Comparison of ENCODE assay signal across 16 cellular contexts in genomic region chr9:26244661-26245060, GRCh38.
DNase-seq lines count a peak whose midpoint lies in the region; ATAC-seq and TF ChIP-seq lines count a peak whose summit lies in the region.
"Had no signal": no experiment of that assay in that cellular context is flagged by ENCODE, and none has a peak within 500 bp of the region (broad histone marks: within the 10 kb centered on the region; RNA-seq: fewer than 3 reads in every experiment).

No MANE protein-coding gene starts in this region.

- H3K9me3 ChIP-seq in PC-3 (ENCODE audit: low read length): no peaks in the 10 kb centered on the region
- no peaks in the 10 kb centered on the region for H3K9me3 ChIP-seq in mesenchymal stem cell (ENCODE audit: control insufficient read depth, low read length)
- H3K9me3 ChIP-seq: HAP-1 had no signal

- H2AK5ac ChIP-seq in mesenchymal stem cell (ENCODE audit: low read length, severe bottlenecking): peak overlapping the region; percentile 83

- H4K8ac ChIP-seq in mesenchymal stem cell (ENCODE audit: low read length): no peak overlapping the region

- H2BK120ac ChIP-seq in mesenchymal stem cell (ENCODE audit: low read depth, low read length): no peak overlapping the region

- H2AFZ ChIP-seq in PC-3 (ENCODE audit: low read length) (no peak overlapping the region), mesenchymal stem cell (ENCODE audit: low read depth, low read length) (no peak overlapping the region)
- H2AFZ ChIP-seq: GM23248 had no signal

- H2BK12ac ChIP-seq in mesenchymal stem cell (ENCODE audit: low read length in 2 of 2): no peak overlapping the region

- H3K4me3 ChIP-seq in PC-3 (ENCODE audit: low read length) (no peak overlapping the region), mesenchymal stem cell (ENCODE audit: insufficient read depth in 1 of 2, low read depth in 1 of 2, low read length in 2 of 2) (no peak overlapping the region)
- H3K4me3 ChIP-seq: BLaER1 treated with 17β-estradiol and CSF1 and Interleukin-3, amounts not matched to agents 10 nM and 100 nM; GM23248; HAP-1; K562 had no signal

- intact Hi-C loops in PC-3 (cut with micrococcal nuclease): no loop called here

- H3K27ac ChIP-seq in PC-3 (ENCODE audit: low read length) (peak overlapping the region; percentile 64), mesenchymal stem cell (ENCODE audit: low read length, poor library complexity, severe bottlenecking) (peak overlapping the region; percentile 99)
- H3K27ac ChIP-seq: 22Rv1; BLaER1 treated with 17β-estradiol and CSF1 and Interleukin-3, amounts not matched to agents 10 nM and 100 nM; GM23248 had no signal

- H3K79me2 ChIP-seq in PC-3 (ENCODE audit: low read length): no peaks in the 10 kb centered on the region

- H3K4me3 Mint-ChIP-seq in stimulated activated naive CD8-positive, alpha-beta T cell treated with anti-CD3 and anti-CD28 coated beads, Interleukin-15, amount 100 ng/mL, for 72 hours: no peak overlapping the region
- H3K4me3 Mint-ChIP-seq: B cell; CD4-positive, CD25-positive, alpha-beta regulatory T cell; CD8-positive, alpha-beta memory T cell had no signal

- H3K14ac ChIP-seq in mesenchymal stem cell (ENCODE audit: low read length in 2 of 2): no peak overlapping the region

- H4K20me1 ChIP-seq in PC-3 (ENCODE audit: low read length): no peaks in the 10 kb centered on the region
- H4K20me1 ChIP-seq: BLaER1 treated with 17β-estradiol and CSF1 and Interleukin-3, amounts not matched to agents 10 nM and 100 nM had no signal

- WGBS in mesenchymal stem cell: no CpG with 5 or more reads among the region's 1 CpG

- no peak overlapping the region for H3K4me2 ChIP-seq in PC-3 (ENCODE audit: low read length)
- no peak overlapping the region for H3K4me2 ChIP-seq in mesenchymal stem cell (ENCODE audit: low read length, poor library complexity, severe bottlenecking)
- H3K4me2 ChIP-seq: BLaER1 treated with 17β-estradiol and CSF1 and Interleukin-3, amounts not matched to agents 10 nM and 100 nM had no signal

- H3K4me1 Mint-ChIP-seq in stimulated activated naive CD8-positive, alpha-beta T cell treated with anti-CD3 and anti-CD28 coated beads, Interleukin-15, amount 100 ng/mL, for 72 hours: no peaks in the 10 kb centered on the region
- H3K4me1 Mint-ChIP-seq: B cell; CD4-positive, CD25-positive, alpha-beta regulatory T cell; CD8-positive, alpha-beta memory T cell had no signal

- no peak overlapping the region for H4K91ac ChIP-seq in mesenchymal stem cell (ENCODE audit: low read length)

- no peak for TF ChIP-seq CTCF in PC-3 (conservative IDR thresholded peaks at IDR 0.05; ENCODE audit: low read depth, low read length)

- POLR2A ChIA-PET in PC-3 (lab: Charles Lee; ENCODE audit: unreplicated experiment): no interaction called here

- H3K9ac ChIP-seq in PC-3 (ENCODE audit: low read length) (0 out of 2 replicates have a peak overlapping the region, but pooled peaks have one; percentile 14), mesenchymal stem cell (ENCODE audit: low read length) (peak overlapping the region; percentile 23)
- H3K9ac ChIP-seq: BLaER1 treated with 17β-estradiol and CSF1 and Interleukin-3, amounts not matched to agents 10 nM and 100 nM; GM23248 had no signal

- H3K18ac ChIP-seq in mesenchymal stem cell (ENCODE audit: low read depth in 1 of 2, low read length in 2 of 2): peak overlapping the region in 1 of 2 experiments; percentile 62

- no peak overlapping the region for H2BK15ac ChIP-seq in mesenchymal stem cell (ENCODE audit: low read depth, poor library complexity, severe bottlenecking)

- H3K27me3 ChIP-seq in PC-3 (ENCODE audit: low read length): no peaks in the 10 kb centered on the region
- no peaks in the 10 kb centered on the region for H3K27me3 ChIP-seq in mesenchymal stem cell (ENCODE audit: control insufficient read depth in 1 of 2, insufficient read depth in 1 of 2, low read length in 2 of 2)
- H3K27me3 ChIP-seq: BLaER1 treated with 17β-estradiol and CSF1 and Interleukin-3, amounts not matched to agents 10 nM and 100 nM had no signal

- CTCF ChIA-PET in PC-3 (lab: Charles Lee): no interaction called here

- no peaks in the 10 kb centered on the region for H3F3A ChIP-seq in PC-3 (ENCODE audit: low read length, unreplicated experiment)

- no peak overlapping the region for H3K27ac Mint-ChIP-seq in stimulated activated naive CD8-positive, alpha-beta T cell treated with anti-CD3 and anti-CD28 coated beads, Interleukin-15, amount 100 ng/mL, for 72 hours
- H3K27ac Mint-ChIP-seq: B cell; CD4-positive, CD25-positive, alpha-beta regulatory T cell; CD8-positive, alpha-beta memory T cell had no signal

- H3K9me2 ChIP-seq in PC-3 (replicated peaks; ENCODE audit: low read length): no peaks in the 10 kb centered on the region

- H3K36me3 ChIP-seq in PC-3 (ENCODE audit: low read depth, low read length) (no peaks in the 10 kb centered on the region), mesenchymal stem cell (ENCODE audit: control insufficient read depth in 1 of 2, insufficient read depth in 2 of 2, low read depth in 1 of 2, low read length in 2 of 2) (no peaks in the 10 kb centered on the region)
- H3K36me3 ChIP-seq: BLaER1 treated with 17β-estradiol and CSF1 and Interleukin-3, amounts not matched to agents 10 nM and 100 nM; HAP-1 had no signal

- peaks cover 2% of the 10 kb centered on the region for H3K79me1 ChIP-seq in mesenchymal stem cell (replicated peaks; ENCODE audit: low read length, poor library complexity, severe bottlenecking)

- DNase-seq in SHP77 treated with DMSO at 0.1 percent for 48 hours (lab: John Stamatoyannopoulos, UW) (peak; percentile 24), SHP77 (lab: John Stamatoyannopoulos, UW) (no peak), PC-3 (no peak), mesenchymal stem cell (no peak), RPMI8226 (no peak), C1 segment of cervical spinal cord (lab: John Stamatoyannopoulos, UW) (no peak)
- no peak for DNase-seq in stimulated activated naive CD8-positive, alpha-beta T cell treated with anti-CD3 and anti-CD28 coated beads, Interleukin-15, amount 100 ng/mL, for 72 hours
- DNase-seq: CD4-positive, CD25-positive, alpha-beta regulatory T cell; CD8-positive, alpha-beta memory T cell; COR-L47; GM23248 had no signal

- H3K4ac ChIP-seq in mesenchymal stem cell (ENCODE audit: low read depth in 1 of 2, low read length in 2 of 2): no peak overlapping the region

- no peak for ATAC-seq in PC-3
- ATAC-seq in stimulated activated naive CD8-positive, alpha-beta T cell treated with anti-CD3 and anti-CD28 coated beads, Interleukin-15, amount 100 ng/mL, for 72 hours: no peak
- ATAC-seq: K562 had no signal

- H3K27me3 Mint-ChIP-seq in stimulated activated naive CD8-positive, alpha-beta T cell treated with anti-CD3 and anti-CD28 coated beads, Interleukin-15, amount 100 ng/mL, for 72 hours: no peaks in the 10 kb centered on the region
- H3K27me3 Mint-ChIP-seq: B cell; CD4-positive, CD25-positive, alpha-beta regulatory T cell; CD8-positive, alpha-beta memory T cell had no signal

- no TSS peak for BruUV-seq in PC-3 (replicated peaks; lab: Mats Ljungman, UMichigan)

- H2BK5ac ChIP-seq in mesenchymal stem cell (ENCODE audit: low read depth, low read length, poor library complexity, severe bottlenecking): peak overlapping the region; percentile 92

- peaks cover 13 to 17% of the 10 kb centered on the region in 2 donors for H3K9me3 Mint-ChIP-seq in stimulated activated naive CD8-positive, alpha-beta T cell treated with anti-CD3 and anti-CD28 coated beads, Interleukin-15, amount 100 ng/mL, for 72 hours

- no peak overlapping the region for H3K23ac ChIP-seq in mesenchymal stem cell (ENCODE audit: low read length in 2 of 2)

- H3K4me1 ChIP-seq in PC-3 (ENCODE audit: insufficient read depth, low read length) (peaks cover 23% of the 10 kb centered on the region), mesenchymal stem cell (ENCODE audit: control insufficient read depth, insufficient read depth, low read depth, low read length) (no peaks in the 10 kb centered on the region)
- H3K4me1 ChIP-seq: BLaER1 treated with 17β-estradiol and CSF1 and Interleukin-3, amounts not matched to agents 10 nM and 100 nM had no signal
